28 cellular contexts compared by ENCODE assay signal in the genomic region with DNA sequence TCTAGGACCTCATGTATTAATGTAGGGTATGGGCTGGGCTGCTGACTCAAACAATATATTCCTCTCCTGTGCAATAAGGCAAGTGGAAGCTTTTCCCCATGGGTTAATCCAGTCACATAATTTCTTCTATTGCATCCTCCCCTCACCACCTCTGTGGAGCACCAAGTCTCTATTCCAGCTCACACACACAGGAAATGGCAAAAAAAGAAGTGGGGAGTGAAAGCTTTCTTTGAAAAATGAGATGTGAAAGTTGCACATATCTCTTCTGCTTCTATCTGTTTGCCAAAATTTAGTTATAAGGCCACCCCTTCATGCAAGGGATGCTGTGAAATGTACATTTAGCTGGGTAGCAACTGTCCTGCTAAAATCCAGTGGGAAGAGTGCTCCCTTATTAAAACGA.
DNase-seq lines count a peak whose midpoint lies in the region; ATAC-seq, FAIRE-seq and TF ChIP-seq lines count a peak whose summit lies in the region.
"Had no signal": no experiment of that assay in that cellular context is flagged by ENCODE, and none has a peak within 500 bp of the region (broad histone marks: within the 10 kb centered on the region; RNA-seq: fewer than 3 reads in every experiment).

No MANE protein-coding gene starts in this region.

- H3F3A ChIP-seq in MM.1S (ENCODE audit: insufficient read depth, low read length): no peaks in the 10 kb centered on the region

- H3K27me3 ChIP-seq in MM.1S (replicated peaks; ENCODE audit: insufficient read depth, low read length): no peaks in the 10 kb centered on the region
- H3K27me3 ChIP-seq: esophagus muscularis mucosa, gastroesophageal sphincter, ovary, right lobe of liver, thyroid gland had no signal

- H3K4me3 ChIP-seq in MM.1S (ENCODE audit: low read length): no peak overlapping the region
- H3K4me3 ChIP-seq: esophagus muscularis mucosa, gastroesophageal sphincter, ovary, right lobe of liver, thyroid gland had no signal

- no peak overlapping the region for H3K9ac ChIP-seq in MM.1S (ENCODE audit: low read length)

- H2AFZ ChIP-seq in MM.1S (ENCODE audit: low read length): no peak overlapping the region

- H3K27ac ChIP-seq in MM.1S (ENCODE audit: low read length): no peak overlapping the region
- H3K27ac ChIP-seq: esophagus muscularis mucosa, gastroesophageal sphincter, ovary, right lobe of liver, thyroid gland, VCaP had no signal

- no peak for TF ChIP-seq CTCF in MM.1S (IDR thresholded peaks at IDR 0.05; ENCODE audit: low read length)

- DNase-seq in GM12891 (ENCODE audit: insufficient read length, low spot score) (no peak), NOMO-1 treated with dmso at 0.1 percent for 144 hours (lab: John Stamatoyannopoulos, UW; ENCODE audit: unreplicated experiment) (peak; percentile 63), NCI-H2029 treated with DMSO at 0.1 percent for 48 hours (lab: John Stamatoyannopoulos, UW) (no peak), MM.1S (no peak), mesenteric fat pad (ENCODE audit: low spot score) (no peak), T-helper 2 cell (no peak)
- DNase-seq: ACHN; activated CD4-positive, alpha-beta memory T cell treated with anti-CD3 and anti-CD28 coated beads, Interleukin-2, amount 10 ng/mL, durations not matched to agents 7 days and 5 days; activated naive CD4-positive, alpha-beta T cell treated with anti-CD3 and anti-CD28 coated beads, Interleukin-2, amount 10 ng/mL, durations not matched to agents 7 days and 5 days; activated T-cell treated with anti-CD3 and anti-CD28 coated beads, Interleukin-2, amount 50 U/mL, for 24 hours; DMS153; effector CD8-positive, alpha-beta T cell; GDM1; KBM-7; naive thymus-derived CD4-positive, alpha-beta T cell; NCI-H1105; NCI-H526; ovary; right lobe of liver; SHP77; thyroid gland had no signal

- H3K79me2 ChIP-seq in MM.1S (ENCODE audit: low read length): no peaks in the 10 kb centered on the region

- no peak for TF ChIP-seq POLR2A in GM12891 (IDR thresholded peaks at IDR 0.05; ENCODE audit: low read depth, low read length)

- H3K36me3 ChIP-seq in MM.1S (replicated peaks; ENCODE audit: insufficient read depth, low read length): no peaks in the 10 kb centered on the region
- H3K36me3 ChIP-seq: esophagus muscularis mucosa, gastroesophageal sphincter, ovary, right lobe of liver, thyroid gland had no signal

- no peak overlapping the region for H3K4me2 ChIP-seq in MM.1S (ENCODE audit: low read depth, low read length)

- 0 out of 2 replicates have a peak, but pooled peaks cover 6% of the 10 kb centered on the region for H3K4me1 ChIP-seq in MM.1S (ENCODE audit: low read length)
- H3K4me1 ChIP-seq: esophagus muscularis mucosa, gastroesophageal sphincter, right lobe of liver, thyroid gland had no signal

- no peaks in the 10 kb centered on the region for H4K20me1 ChIP-seq in MM.1S (ENCODE audit: insufficient read depth, low read length)

- ATAC-seq in GM19438 (IDR thresholded peaks at IDR 0.05; ENCODE audit: low read depth, unreplicated experiment) (peak; percentile 57), HG02852 (IDR thresholded peaks at IDR 0.05; ENCODE audit: unreplicated experiment) (peak; percentile 46)
- ATAC-seq: gastroesophageal sphincter; naive thymus-derived CD4-positive, alpha-beta T cell; right lobe of liver; stimulated activated effector memory CD8-positive, alpha-beta T cell treated with anti-CD3 and anti-CD28 coated beads, Interleukin-12 subunit alpha, Interleukin-12 subunit beta, amount 100 ng/mL, for 72 hours had no signal

- H3K9me2 ChIP-seq in MM.1S (replicated peaks; ENCODE audit: insufficient read depth, low read length): no peaks in the 10 kb centered on the region

- no peak for FAIRE-seq in GM12891 (lab: Jason Lieb, UNC)
- FAIRE-seq: astrocyte had no signal

- H3K9me3 ChIP-seq in MM.1S (replicated peaks; ENCODE audit: insufficient read depth, low read length): no peaks in the 10 kb centered on the region
- H3K9me3 ChIP-seq: esophagus muscularis mucosa, gastroesophageal sphincter, ovary, right lobe of liver, thyroid gland had no signal

TF ChIP-seq in GM12891, 5 proteins besides CTCF, POLR2A, EP300 and RAD21:
- TF ChIP-seq SPI1 (IDR thresholded peaks at IDR 0.05; ENCODE audit: low read depth, low read length) (peak; percentile 84), POU2F2 (IDR thresholded peaks at IDR 0.05; ENCODE audit: low read depth, low read length) (no peak)
